In the genomic region with DNA sequence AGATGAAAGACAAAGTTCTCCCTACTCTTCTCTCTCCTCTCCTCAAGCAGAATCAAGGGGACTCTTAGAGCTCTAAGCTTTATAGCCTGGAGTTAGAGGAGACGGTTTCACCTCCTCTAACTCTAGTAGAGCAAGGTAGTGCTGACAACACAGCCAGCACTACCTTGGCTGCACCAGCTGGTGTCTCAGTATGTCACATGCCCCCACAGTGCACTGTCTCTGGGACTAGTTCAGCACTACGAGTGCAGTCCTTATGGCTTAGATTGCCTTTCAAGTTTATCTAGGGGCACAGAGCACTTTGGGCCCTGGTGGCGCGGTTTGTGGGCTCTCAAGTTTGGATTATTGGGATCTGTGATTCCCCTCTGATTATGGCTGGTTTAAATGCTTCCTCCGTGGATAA, we compare ENCODE assay signal across 22 cellular contexts.
"Had no signal": no experiment of that assay in that cellular context is flagged by ENCODE, and none has a peak within 500 bp of the region (broad histone marks: within the 10 kb centered on the region; RNA-seq: fewer than 3 reads in every experiment).

No MANE protein-coding gene starts in this region.

- H3K4me3 ChIP-seq: dorsolateral prefrontal cortex, heart left ventricle, lung, ovary, right atrium auricular region, testis, tibial nerve, upper lobe of right lung, vagina had no signal

- H3K9me3 ChIP-seq: ovary, testis, tibial nerve, upper lobe of right lung, vagina had no signal

- H3K36me3 ChIP-seq: heart left ventricle, ovary, right atrium auricular region, tibial nerve, upper lobe of right lung, vagina had no signal

- H3K36me3 Mint-ChIP-seq: stimulated activated memory B cell treated with anti-CD40 and anti-IgM and Interleukin-4, amounts not matched to agents 10 μg/mL and 1 μg/mL and 100 μg/mL, for 72 hours had no signal

- H3K27ac Mint-ChIP-seq: naive thymus-derived CD4-positive, alpha-beta T cell; stimulated activated memory B cell treated with anti-CD40 and anti-IgM and Interleukin-4, amounts not matched to agents 10 μg/mL and 1 μg/mL and 100 μg/mL, for 72 hours; stimulated activated naive CD8-positive, alpha-beta T cell treated with anti-CD3 and anti-CD28 coated beads, Interleukin-15, Interleukin-2, amounts not matched to agents 100 ng/mL and 50 ng/mL, for 24 hours had no signal

- DNase-seq: cortex of kidney; dorsolateral prefrontal cortex; effector CD8-positive, alpha-beta T cell; heart left ventricle; hippocampal formation; left colon; left ventricle myocardium superior; mesenchymal stem cell; naive thymus-derived CD4-positive, alpha-beta T cell; ovary; small intestine; stimulated activated CD4-positive, alpha-beta T cell treated with anti-CD3 and anti-CD28 coated beads, Interleukin-2, amount 100 ng/mL, for 48 hours; stimulated activated CD8-positive, alpha-beta memory T cell treated with anti-CD3 and anti-CD28 coated beads, Interleukin-4, amount 100 ng/mL, for 48 hours; testis had no signal

- H3K4me1 ChIP-seq: heart left ventricle, right atrium auricular region, testis, tibial nerve, upper lobe of right lung, vagina had no signal

- H3K4me1 Mint-ChIP-seq: naive thymus-derived CD4-positive, alpha-beta T cell; stimulated activated memory B cell treated with anti-CD40 and anti-IgM and Interleukin-4, amounts not matched to agents 10 μg/mL and 1 μg/mL and 100 μg/mL, for 72 hours had no signal

- H3K4me3 Mint-ChIP-seq: naive thymus-derived CD4-positive, alpha-beta T cell; stimulated activated memory B cell treated with anti-CD40 and anti-IgM and Interleukin-4, amounts not matched to agents 10 μg/mL and 1 μg/mL and 100 μg/mL, for 72 hours; stimulated activated naive CD8-positive, alpha-beta T cell treated with anti-CD3 and anti-CD28 coated beads, Interleukin-15, Interleukin-2, amounts not matched to agents 100 ng/mL and 50 ng/mL, for 24 hours had no signal

- H3K9me3 Mint-ChIP-seq: stimulated activated naive CD8-positive, alpha-beta T cell treated with anti-CD3 and anti-CD28 coated beads, Interleukin-15, Interleukin-2, amounts not matched to agents 100 ng/mL and 50 ng/mL, for 24 hours had no signal

- H3K27me3 ChIP-seq: heart left ventricle, ovary, right atrium auricular region, testis, tibial nerve, upper lobe of right lung, vagina had no signal

- ATAC-seq: esophagus mucosa; heart left ventricle; left colon; left ventricle myocardium superior; naive thymus-derived CD4-positive, alpha-beta T cell; stimulated activated memory B cell treated with anti-CD40 and anti-IgM and Interleukin-4, amounts not matched to agents 10 μg/mL and 1 μg/mL and 100 μg/mL, for 72 hours; upper lobe of right lung had no signal

- H3K27ac ChIP-seq: dorsolateral prefrontal cortex, heart left ventricle, ovary, right atrium auricular region, testis, tibial nerve, upper lobe of right lung, vagina had no signal
